16 cellular contexts compared by ENCODE assay signal in genomic region chr10:125115409-125115808, GRCh38.
"Had no signal": no experiment of that assay in that cellular context is flagged by ENCODE, and none has a peak within 500 bp of the region (broad histone marks: within the 10 kb centered on the region; RNA-seq: fewer than 3 reads in every experiment).

No MANE protein-coding gene starts in this region.

- H3K4me3 ChIP-seq: esophagus squamous epithelium, thoracic aorta had no signal

- H3K27me3 ChIP-seq: esophagus squamous epithelium had no signal

- H3K9me3 ChIP-seq: esophagus squamous epithelium, thoracic aorta had no signal

- H3K9me3 Mint-ChIP-seq: activated naive CD4-positive, alpha-beta T cell treated with anti-CD3 and anti-CD28 coated beads, Interleukin-2, amount 10 ng/mL, durations not matched to agents 7 days and 5 days; activated T-helper 17 cell treated with anti-CD3 and anti-CD28 coated beads, Interleukin-2, amount 50 U/mL, for 72 hours; naive B cell; stimulated activated naive CD8-positive, alpha-beta T cell treated with anti-CD3 and anti-CD28 coated beads, Interleukin-15, amount 100 ng/mL, for 72 hours had no signal

- H3K36me3 Mint-ChIP-seq: activated naive CD4-positive, alpha-beta T cell treated with anti-CD3 and anti-CD28 coated beads, Interleukin-2, amount 10 ng/mL, durations not matched to agents 7 days and 5 days; naive B cell had no signal

- H3K27ac Mint-ChIP-seq: activated naive CD4-positive, alpha-beta T cell treated with anti-CD3 and anti-CD28 coated beads, Interleukin-2, amount 10 ng/mL, durations not matched to agents 7 days and 5 days; activated T-helper 17 cell treated with anti-CD3 and anti-CD28 coated beads, Interleukin-2, amount 50 U/mL, for 72 hours; naive B cell; stimulated activated naive CD8-positive, alpha-beta T cell treated with anti-CD3 and anti-CD28 coated beads, Interleukin-15, amount 100 ng/mL, for 72 hours had no signal

- FAIRE-seq: colon, endometrium had no signal

- H3K36me3 ChIP-seq: thoracic aorta had no signal

- H3K4me1 Mint-ChIP-seq: activated naive CD4-positive, alpha-beta T cell treated with anti-CD3 and anti-CD28 coated beads, Interleukin-2, amount 10 ng/mL, durations not matched to agents 7 days and 5 days; activated T-helper 17 cell treated with anti-CD3 and anti-CD28 coated beads, Interleukin-2, amount 50 U/mL, for 72 hours; naive B cell; stimulated activated naive CD8-positive, alpha-beta T cell treated with anti-CD3 and anti-CD28 coated beads, Interleukin-15, amount 100 ng/mL, for 72 hours had no signal

- H3K27ac ChIP-seq: esophagus squamous epithelium had no signal

- DNase-seq: activated CD4-positive, alpha-beta T cell treated with anti-CD3 and anti-CD28 coated beads for 1 hour; activated CD4-positive, alpha-beta T cell treated with anti-CD3 and anti-CD28 coated beads, Interleukin-2, amount 50 U/mL, for 4 hours; activated naive CD4-positive, alpha-beta T cell treated with anti-CD3 and anti-CD28 coated beads, Interleukin-2, amount 10 ng/mL, durations not matched to agents 7 days and 5 days; esophagus squamous epithelium; islet precursor cell; naive B cell; stimulated activated naive CD8-positive, alpha-beta T cell treated with anti-CD3 and anti-CD28 coated beads, Interleukin-15, amount 100 ng/mL, for 72 hours; T-helper 1 cell; T1000 had no signal

- ATAC-seq: activated T-helper 17 cell treated with anti-CD3 and anti-CD28 coated beads, Interleukin-2, amount 50 U/mL, for 72 hours; left lobe of liver; sciatic nerve; SK-N-SH treated with all-trans-retinoic acid at 6 μM for 48 hours; stimulated activated naive CD8-positive, alpha-beta T cell treated with anti-CD3 and anti-CD28 coated beads, Interleukin-15, amount 100 ng/mL, for 72 hours had no signal

- H3K4me3 Mint-ChIP-seq: activated naive CD4-positive, alpha-beta T cell treated with anti-CD3 and anti-CD28 coated beads, Interleukin-2, amount 10 ng/mL, durations not matched to agents 7 days and 5 days; activated T-helper 17 cell treated with anti-CD3 and anti-CD28 coated beads, Interleukin-2, amount 50 U/mL, for 72 hours; naive B cell; stimulated activated naive CD8-positive, alpha-beta T cell treated with anti-CD3 and anti-CD28 coated beads, Interleukin-15, amount 100 ng/mL, for 72 hours had no signal
